In the genomic region with DNA sequence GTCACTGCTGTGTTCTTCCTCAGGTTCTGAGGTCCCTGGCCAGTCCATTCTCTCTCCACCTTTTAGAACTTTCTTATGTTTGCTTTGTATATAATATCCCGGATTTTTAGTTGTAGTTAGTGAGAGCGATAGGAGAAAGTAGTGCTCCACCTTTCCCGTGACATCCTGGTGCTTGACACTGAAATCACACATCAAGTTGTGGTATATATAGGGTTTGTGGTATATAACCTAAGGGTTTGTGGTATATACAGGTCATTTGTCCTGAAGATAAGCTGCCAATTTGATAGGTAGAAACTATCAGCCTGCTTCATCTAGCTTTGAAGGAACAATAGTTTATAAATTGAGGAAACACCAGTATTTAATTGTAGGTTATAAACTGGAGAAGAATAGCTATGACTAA, we compare ENCODE assay signal across 37 cellular contexts. TPM values are rescaled to one million over a fixed set of nuclear protein-coding genes. Genes with fewer than 3 reads are reported as not detected.
A peak's percentile ranks its signal among the peaks of the same experiment; 100 is the strongest.
DNase-seq lines count a peak whose midpoint lies in the region; ATAC-seq, FAIRE-seq and TF ChIP-seq lines count a peak whose summit lies in the region.
"Had no signal": no experiment of that assay in that cellular context is flagged by ENCODE, and none has a peak within 500 bp of the region (broad histone marks: within the 10 kb centered on the region; RNA-seq: fewer than 3 reads in every experiment).

No MANE protein-coding gene starts in this region.

- in situ Hi-C loops in mammary epithelial cell (cut with MboI; ENCODE audit: low sequenced_read_pairs in 2 of 2) (no loop called here), Panc1 (cut with HindIII; ENCODE audit: low pct_unique_long_range_greater_than_20kb, low sequenced_read_pairs) (no loop called here)

- no peaks in the 10 kb centered on the region for H3K79me2 ChIP-seq in mammary epithelial cell (ENCODE audit: insufficient read depth, low read length)
- H3K79me2 ChIP-seq in astrocyte (ENCODE audit: insufficient read depth, low read length), result no peaks in the 10 kb centered on the region
- H3K79me2 ChIP-seq in hepatocyte, result no peaks in the 10 kb centered on the region

- peaks cover 70% of the 10 kb centered on the region for H3K9me3 Mint-ChIP-seq in astrocyte (ENCODE audit: unreplicated experiment)
- peaks cover 74% of the 10 kb centered on the region for H3K9me3 Mint-ChIP-seq in activated naive CD4-positive, alpha-beta T cell treated with anti-CD3 and anti-CD28 coated beads, Interleukin-2, amount 10 ng/mL, durations not matched to agents 7 days and 5 days

- H3K4me1 Mint-ChIP-seq in astrocyte (ENCODE audit: low read depth, unreplicated experiment), result no peaks in the 10 kb centered on the region
- H3K4me1 Mint-ChIP-seq in activated naive CD4-positive, alpha-beta T cell treated with anti-CD3 and anti-CD28 coated beads, Interleukin-2, amount 10 ng/mL, durations not matched to agents 7 days and 5 days, result no peaks in the 10 kb centered on the region
- H3K4me1 Mint-ChIP-seq: B cell; CD14-positive monocyte; CD4-positive, alpha-beta memory T cell; CD4-positive, CD25-positive, alpha-beta regulatory T cell; CD8-positive, alpha-beta memory T cell had no signal

- H3K36me3 ChIP-seq in mammary epithelial cell (ENCODE audit: insufficient read depth, low read length) (peaks cover 2% of the 10 kb centered on the region), breast epithelium (no peaks in the 10 kb centered on the region), HEK293 (ENCODE audit: control insufficient read depth in 2 of 2, insufficient read depth in 1 of 2, low read length in 2 of 2) (no peaks in the 10 kb centered on the region; a peak in 1 of 3 replicates), Panc1 (ENCODE audit: control insufficient read depth, insufficient read depth, low read length) (no peaks in the 10 kb centered on the region), astrocyte (ENCODE audit: insufficient read depth, low read length) (peaks cover 2% of the 10 kb centered on the region), hepatocyte (replicated peaks; ENCODE audit: insufficient read depth, low read depth) (peaks cover 9% of the 10 kb centered on the region), heart left ventricle (peaks cover 0 to 66% (median 2%) of the 10 kb centered on the region in 9 donors)
- H3K36me3 ChIP-seq: BE2C had no signal

- CTCF ChIA-PET in mammary epithelial cell (lab: Charles Lee; ENCODE audit: low non-redundant PET) (no interaction called here), HEK293 (lab: Yijun Ruan, JAX) (interaction anchor here (1.1 kb wide), 1 partner anchor 12 kb away, joined by 4 read pairs; no protein-coding TSS in a partner anchor), Panc1 (lab: Charles Lee) (no interaction called here)
- CTCF ChIA-PET in activated naive CD4-positive, alpha-beta T cell treated with anti-CD3 and anti-CD28 coated beads, Interleukin-2, amount 10 ng/mL, durations not matched to agents 7 days and 5 days (lab: Charles Lee), result interaction anchor here (1.4 kb wide), 1 partner anchor 12 kb away, joined by 4 read pairs; no protein-coding TSS in a partner anchor

- H4K20me1 ChIP-seq in mammary epithelial cell (ENCODE audit: insufficient read depth, low read length) (no peaks in the 10 kb centered on the region), astrocyte (ENCODE audit: insufficient read depth, low read length) (no peaks in the 10 kb centered on the region), hepatocyte (ENCODE audit: insufficient read depth, poor library complexity, severe bottlenecking) (no peaks in the 10 kb centered on the region)
- H4K20me1 ChIP-seq: BLaER1; BLaER1 treated with 17β-estradiol and CSF1 and Interleukin-3, amounts not matched to agents 10 nM and 100 nM had no signal

- TF ChIP-seq POLR2A in breast epithelium (IDR thresholded peaks at IDR 0.05) (no peak), heart left ventricle (IDR thresholded peaks at IDR 0.05) (no peak)

- TF ChIP-seq CTCF in mammary epithelial cell (conservative IDR thresholded peaks at IDR 0.05 in 1 of 2, IDR thresholded peaks at IDR 0.05 in 1 of 2; ENCODE audit: extremely low read depth in 1 of 2, insufficient read depth in 1 of 2, low read depth in 1 of 2, low read length in 2 of 2) (no peak), breast epithelium (IDR thresholded peaks at IDR 0.05) (no peak), HEK293 (tag by site-specific recombination; IDR thresholded peaks at IDR 0.05) (no peak), Panc1 (IDR thresholded peaks at IDR 0.05) (no peak), astrocyte (IDR thresholded peaks at IDR 0.05; ENCODE audit: insufficient read depth, low read depth, low read length) (no peak), hepatocyte (IDR thresholded peaks at IDR 0.05; ENCODE audit: poor library complexity) (no peak), heart left ventricle (IDR thresholded peaks at IDR 0.05) (no peak)

- H3K27me3 Mint-ChIP-seq in astrocyte (ENCODE audit: low read depth, unreplicated experiment), result no peaks in the 10 kb centered on the region
- H3K27me3 Mint-ChIP-seq in activated naive CD4-positive, alpha-beta T cell treated with anti-CD3 and anti-CD28 coated beads, Interleukin-2, amount 10 ng/mL, durations not matched to agents 7 days and 5 days, result no peaks in the 10 kb centered on the region
- H3K27me3 Mint-ChIP-seq: B cell; CD4-positive, alpha-beta memory T cell; CD4-positive, alpha-beta T cell; CD4-positive, CD25-positive, alpha-beta regulatory T cell had no signal

- dilution Hi-C loops in mammary epithelial cell (cut with HindIII; ENCODE audit: low sequenced_read_pairs), result no loop called here

- H3K27ac ChIP-seq in mammary epithelial cell (ENCODE audit: insufficient read depth, low read depth, low read length) (no peak overlapping the region), breast epithelium (no peak overlapping the region), HEK293 (ENCODE audit: extremely low read depth, low read depth, low read length) (no peak overlapping the region), Panc1 (ENCODE audit: low read length) (no peak overlapping the region), astrocyte (ENCODE audit: low read depth, low read length) (no peak overlapping the region), hepatocyte (no peak overlapping the region), heart left ventricle (no peak overlapping the region)
- H3K27ac ChIP-seq: 22Rv1; A549; BLaER1; BLaER1 treated with 17β-estradiol and CSF1 and Interleukin-3, amounts not matched to agents 10 nM and 100 nM; C4-2B had no signal

- peak; percentile 5 for FAIRE-seq in astrocyte (lab: Jason Lieb, UNC)
- FAIRE-seq: A204.1, A549, D721Med had no signal

- POLR2A ChIA-PET in HEK293 (lab: Yijun Ruan, JAX), result no interaction called here
- POLR2A ChIA-PET in Panc1 (lab: Charles Lee), result no interaction called here

- H3K9me3 ChIP-seq in mammary epithelial cell (replicated peaks; ENCODE audit: insufficient read depth, low read length) (peaks cover 52% of the 10 kb centered on the region), breast epithelium (peaks cover 81 to 98% of the 10 kb centered on the region in 2 donors), HEK293 (ENCODE audit: control insufficient read depth, insufficient read depth, low read depth, low read length) (no peaks in the 10 kb centered on the region; the same call in 1 of the 2 replicates), Panc1 (ENCODE audit: control insufficient read depth, insufficient read depth, low read depth, low read length) (peaks cover 59% of the 10 kb centered on the region), astrocyte (ENCODE audit: insufficient read depth, low read depth, low read length) (peaks cover 50% of the 10 kb centered on the region), hepatocyte (ENCODE audit: low read depth) (peaks cover 47% of the 10 kb centered on the region), heart left ventricle (peaks cover 6 to 100% (median 89%) of the 10 kb centered on the region in 12 donors)
- H3K9me3 ChIP-seq: BE2C had no signal

- WGBS in mammary epithelial cell (ENCODE audit: low coverage, missing lambda C conversion rate), result 94% methylated on average over 3 of the region's 3 CpGs
- 95% methylated on average over 3 of the region's 3 CpGs for WGBS in hepatocyte (ENCODE audit: low lambda C conversion rate, missing lambda C conversion rate)
- 96 to 100% (median 97%) methylated on average over 3 of the region's 3 CpGs for WGBS in heart left ventricle, 4 donors

- DNase-seq in mammary epithelial cell, result no peak
- no peak for DNase-seq in breast epithelium (ENCODE audit: low spot score in 2 of 2)
- DNase-seq in Panc1 (ENCODE audit: low read depth, low spot score), result no peak
- DNase-seq in astrocyte (ENCODE audit: low read depth), result no peak
- DNase-seq in hepatocyte (ENCODE audit: low spot score), result no peak
- DNase-seq in activated naive CD4-positive, alpha-beta T cell treated with anti-CD3 and anti-CD28 coated beads, Interleukin-2, amount 10 ng/mL, durations not matched to agents 7 days and 5 days, result no peak
- no peak for DNase-seq in heart left ventricle
- DNase-seq: 8988T; ACHN; AML-193; BE2C; C1 segment of cervical spinal cord; Caco-2; Calu3; CD4-positive, alpha-beta memory T cell; CD4-positive, alpha-beta T cell; CD4-positive, CD25-positive, alpha-beta regulatory T cell; CD8-positive, alpha-beta memory T cell; CD8-positive, alpha-beta T cell; COR-L47; DMS 273 treated with DMSO at 0.1 percent for 48 hours; DMS153; DMS53; DMS79; DMS79 treated with DMSO at 0.1 percent for 48 hours; EL had no signal

- peaks cover 65% of the 10 kb centered on the region for H3K36me3 Mint-ChIP-seq in astrocyte (ENCODE audit: low read depth, unreplicated experiment)
- H3K36me3 Mint-ChIP-seq in activated naive CD4-positive, alpha-beta T cell treated with anti-CD3 and anti-CD28 coated beads, Interleukin-2, amount 10 ng/mL, durations not matched to agents 7 days and 5 days, result peaks cover 25% of the 10 kb centered on the region

- no peak overlapping the region for H3K4me3 ChIP-seq in mammary epithelial cell (replicated peaks in 1 of 3; ENCODE audit: insufficient read depth in 1 of 3, low read depth in 2 of 3, low read length in 3 of 3)
- H3K4me3 ChIP-seq in breast epithelium, result no peak overlapping the region
- no peak overlapping the region for H3K4me3 ChIP-seq in HEK293 (ENCODE audit: low read depth, low read length)
- H3K4me3 ChIP-seq in Panc1 (ENCODE audit: low read depth in 2 of 2, low read length in 2 of 2), result no peak overlapping the region
- H3K4me3 ChIP-seq in astrocyte (ENCODE audit: insufficient read depth, low read depth, low read length), result no peak overlapping the region
- H3K4me3 ChIP-seq in hepatocyte, result no peak overlapping the region
- H3K4me3 ChIP-seq in heart left ventricle, result no peak overlapping the region
- H3K4me3 ChIP-seq: A549, BLaER1 had no signal

- H3K4me2 ChIP-seq in mammary epithelial cell (ENCODE audit: insufficient read depth, low read depth, low read length) (no peak overlapping the region), astrocyte (ENCODE audit: low read length) (no peak overlapping the region), hepatocyte (no peak overlapping the region)
- H3K4me2 ChIP-seq: A549; BLaER1; BLaER1 treated with 17β-estradiol and CSF1 and Interleukin-3, amounts not matched to agents 10 nM and 100 nM had no signal

- ATAC-seq in Panc1 (no peak), heart left ventricle (no peak)
- ATAC-seq: A549; CD8-positive, alpha-beta T cell had no signal

- no peak overlapping the region for H3K4me3 Mint-ChIP-seq in astrocyte (ENCODE audit: unreplicated experiment)
- no peak overlapping the region for H3K4me3 Mint-ChIP-seq in activated naive CD4-positive, alpha-beta T cell treated with anti-CD3 and anti-CD28 coated beads, Interleukin-2, amount 10 ng/mL, durations not matched to agents 7 days and 5 days
- H3K4me3 Mint-ChIP-seq: B cell; CD14-positive monocyte; CD4-positive, alpha-beta memory T cell; CD4-positive, alpha-beta T cell; CD4-positive, CD25-positive, alpha-beta regulatory T cell; CD8-positive, alpha-beta memory T cell; CD8-positive, alpha-beta T cell had no signal

- no peaks in the 10 kb centered on the region for H3K27me3 ChIP-seq in mammary epithelial cell (ENCODE audit: insufficient read depth, low read length)
- no peaks in the 10 kb centered on the region for H3K27me3 ChIP-seq in breast epithelium
- H3K27me3 ChIP-seq in Panc1 (ENCODE audit: control insufficient read depth, insufficient read depth, low read length), result no peaks in the 10 kb centered on the region
- no peaks in the 10 kb centered on the region for H3K27me3 ChIP-seq in astrocyte (ENCODE audit: insufficient read depth, low read length)
- no peaks in the 10 kb centered on the region for H3K27me3 ChIP-seq in hepatocyte
- no peaks in the 10 kb centered on the region for H3K27me3 ChIP-seq in heart left ventricle
- H3K27me3 ChIP-seq: BE2C; BLaER1; BLaER1 treated with 17β-estradiol and CSF1 and Interleukin-3, amounts not matched to agents 10 nM and 100 nM had no signal

- BruUV-seq in mammary epithelial cell (replicated peaks; lab: Mats Ljungman, UMichigan) (TSS peak; percentile 3), Panc1 (replicated peaks; lab: Mats Ljungman, UMichigan) (TSS peak; percentile 42)

- H2AFZ ChIP-seq in mammary epithelial cell (ENCODE audit: low read depth, low read length), result no peak overlapping the region
- H2AFZ ChIP-seq in astrocyte (ENCODE audit: low read depth, low read length), result no peak overlapping the region
- H2AFZ ChIP-seq in hepatocyte, result no peak overlapping the region

- no peaks in the 10 kb centered on the region for H3K9me2 ChIP-seq in hepatocyte (replicated peaks; ENCODE audit: insufficient read depth)

- no peaks in the 10 kb centered on the region for H3K4me1 ChIP-seq in mammary epithelial cell (ENCODE audit: insufficient read depth, low read length)
- H3K4me1 ChIP-seq in breast epithelium, result no peaks in the 10 kb centered on the region
- no peaks in the 10 kb centered on the region for H3K4me1 ChIP-seq in HEK293 (ENCODE audit: control insufficient read depth, insufficient read depth, low read length)
- H3K4me1 ChIP-seq in Panc1 (ENCODE audit: control insufficient read depth, insufficient read depth, low read length), result no peaks in the 10 kb centered on the region
- no peaks in the 10 kb centered on the region for H3K4me1 ChIP-seq in astrocyte (ENCODE audit: insufficient read depth, low read length)
- H3K4me1 ChIP-seq in hepatocyte (ENCODE audit: insufficient read depth), result no peaks in the 10 kb centered on the region
- H3K4me1 ChIP-seq in heart left ventricle, result no peaks in the 10 kb centered on the region
- H3K4me1 ChIP-seq: A549; BE2C; BLaER1; BLaER1 treated with 17β-estradiol and CSF1 and Interleukin-3, amounts not matched to agents 10 nM and 100 nM; Caco-2 had no signal

- H3K9ac ChIP-seq in mammary epithelial cell (ENCODE audit: insufficient read depth, low read length) (no peak overlapping the region), astrocyte (ENCODE audit: low read length) (no peak overlapping the region)
- H3K9ac ChIP-seq: BLaER1; BLaER1 treated with 17β-estradiol and CSF1 and Interleukin-3, amounts not matched to agents 10 nM and 100 nM had no signal

- intact Hi-C loops in mammary epithelial cell (cut with micrococcal nuclease) (no loop called here), breast epithelium (cut with DNase I; ENCODE audit: low total_unique reads) (no loop called here), Panc1 (cut with micrococcal nuclease; ENCODE audit: unreplicated experiment) (no loop called here), heart left ventricle (cut with DNase I) (no loop called here)

- H3K27ac Mint-ChIP-seq in astrocyte (ENCODE audit: unreplicated experiment), result no peak overlapping the region
- H3K27ac Mint-ChIP-seq in activated naive CD4-positive, alpha-beta T cell treated with anti-CD3 and anti-CD28 coated beads, Interleukin-2, amount 10 ng/mL, durations not matched to agents 7 days and 5 days, result no peak overlapping the region
- H3K27ac Mint-ChIP-seq: B cell; CD14-positive monocyte; CD4-positive, alpha-beta memory T cell; CD4-positive, alpha-beta T cell; CD4-positive, CD25-positive, alpha-beta regulatory T cell; CD8-positive, alpha-beta memory T cell; CD8-positive, alpha-beta T cell had no signal

RNA-seq across cellular contexts. Expression of a gene that starts 13.1 kb away (rescaled TPM):
- 10 to 100 TPM in 1 of 2 donors, 1 to 10 TPM in 1; 4.8 to 12.0 TPM for total RNA-seq in mammary epithelial cell
- polyA plus RNA-seq in mammary epithelial cell, result 1.8 TPM
- 3.9 TPM for polyA minus RNA-seq in mammary epithelial cell
- 1 to 10 TPM; 3.7 to 8.6 (median 6.9) TPM for total RNA-seq in breast epithelium
- total RNA-seq in Panc1 (2021; ENCODE audit: unreplicated experiment), result 8.1 TPM
- 2.6 TPM for polyA plus RNA-seq in Panc1 (2012; ENCODE audit: insufficient read length)
- 4.8 and 5.9 TPM in 2 replicates for total RNA-seq in astrocyte
- 3.1 and 3.7 TPM in 2 replicates for total RNA-seq in hepatocyte
- 0.13 and 0.66 TPM in 2 replicates for polyA plus RNA-seq in hepatocyte
- 1 to 10 TPM; 2.0 to 4.9 (median 3.7) TPM for total RNA-seq in heart left ventricle
- polyA plus RNA-seq in heart left ventricle, result 1 to 10 TPM; 1.2 to 1.3 TPM
- total RNA-seq: A172 had no signal

RNA-seq across cellular contexts. Expression of a gene that starts 53.8 kb away (rescaled TPM):
- total RNA-seq in mammary epithelial cell (10 to 100 TPM; 27.3 to 73.5 TPM), breast epithelium (10 to 100 TPM in 2 of 3 donors, 1 to 10 TPM in 1; 1.4 to 48.8 (median 47.7) TPM), Panc1 (2021; ENCODE audit: unreplicated experiment) (1.4 TPM), astrocyte (0.93 and 1.2 TPM in 2 replicates), hepatocyte (1.2 and 2.8 TPM in 2 replicates), heart left ventricle (1 to 10 TPM in 5 of 9 donors, under 1 TPM in 4; 0.36 to 1.9 (median 1.1) TPM)
- polyA plus RNA-seq in mammary epithelial cell (48.8 TPM), hepatocyte (2.1 and 2.6 TPM in 2 replicates), heart left ventricle (1 to 10 TPM in 1 of 2 donors, under 1 TPM in 1; 0.35 to 1.4 TPM)
- polyA minus RNA-seq in mammary epithelial cell, result 88.2 TPM
- polyA plus RNA-seq in Panc1 (2012; ENCODE audit: insufficient read length), result 0.99 TPM
- polyA plus RNA-seq: CD14-positive monocyte; CD4-positive, alpha-beta memory T cell; CD4-positive, CD25-positive, alpha-beta regulatory T cell; CD8-positive, alpha-beta memory T cell had no signal

RNA-seq across cellular contexts. Expression of a gene that starts 54.8 kb away (rescaled TPM):
- total RNA-seq in mammary epithelial cell, result 1 to 10 TPM; 4.3 to 8.8 TPM
- 3.3 TPM for polyA plus RNA-seq in mammary epithelial cell
- 2.8 TPM for polyA minus RNA-seq in mammary epithelial cell
- 1 to 10 TPM; 2.4 to 8.2 (median 3.6) TPM for total RNA-seq in breast epithelium
- total RNA-seq in Panc1 (2021; ENCODE audit: unreplicated experiment), result 5.6 TPM
- 4.4 TPM for polyA plus RNA-seq in Panc1 (2012; ENCODE audit: insufficient read length)
- total RNA-seq in astrocyte, result 4.1 and 5.5 TPM in 2 replicates
- total RNA-seq in hepatocyte, result 3.7 and 4.5 TPM in 2 replicates
- 2.1 and 2.2 TPM in 2 replicates for polyA plus RNA-seq in hepatocyte
- total RNA-seq in heart left ventricle, result 1 to 10 TPM; 2.5 to 5.9 (median 3.5) TPM
- polyA plus RNA-seq in heart left ventricle, result 1 to 10 TPM; 1.2 to 2.0 TPM

Comparison
In these comparisons a context has a peak if more than half of its experiments do, and no peak if none do; other contexts are left out.
1. CTCF ChIA-PET loops: an anchor here in HEK293 (1.1 kb wide) and activated naive CD4-positive, alpha-beta T cell treated with anti-CD3 and anti-CD28 coated beads, Interleukin-2, amount 10 ng/mL, durations not matched to agents 7 days and 5 days (1.4 kb wide); none called in mammary epithelial cell and Panc1.